In the genomic region with DNA sequence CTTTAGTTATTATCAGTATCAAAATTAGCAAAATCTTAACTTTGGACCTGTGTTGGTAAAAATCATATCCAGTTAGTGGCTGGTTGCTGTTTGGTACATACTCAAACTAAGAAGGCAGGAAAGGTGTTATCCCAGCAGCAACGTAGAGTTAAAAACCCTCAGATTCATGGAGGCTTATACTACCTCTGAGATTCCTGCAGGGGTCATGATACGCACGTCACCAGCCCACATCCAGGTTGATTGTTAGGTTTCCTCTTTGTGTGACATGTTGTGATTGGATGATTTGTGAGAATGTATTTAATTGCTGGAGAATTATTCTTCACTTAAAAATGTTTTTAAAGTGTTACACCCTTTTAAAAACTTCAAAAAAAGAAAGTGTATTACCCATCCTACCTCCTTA, we compare ENCODE assay signal across 19 cellular contexts.
DNase-seq lines count a peak whose midpoint lies in the region; ATAC-seq and TF ChIP-seq lines count a peak whose summit lies in the region.
"Had no signal": no experiment of that assay in that cellular context is flagged by ENCODE, and none has a peak within 500 bp of the region (broad histone marks: within the 10 kb centered on the region; RNA-seq: fewer than 3 reads in every experiment).

No MANE protein-coding gene starts in this region.

- DNase-seq in Daoy (ENCODE audit: low read depth): peak; percentile 27
- no peak for DNase-seq in Panc1 (ENCODE audit: low read depth, low spot score)
- peak; percentile 25 for DNase-seq in iPS DF 6.9 (ENCODE audit: low read depth, low spot score)
- DNase-seq in activated CD4-positive, alpha-beta T cell treated with anti-CD3 and anti-CD28 coated beads, Interleukin-2, amount 50 U/mL, for 1 hour: no peak
- no peak for DNase-seq in glutamatergic neuron
- DNase-seq in cerebellar nuclear complex (lab: John Stamatoyannopoulos, UW): no peak
- DNase-seq: activated CD4-positive, alpha-beta T cell treated with anti-CD3 and anti-CD28 coated beads, Interleukin-2, amount 50 U/mL, for 48 hours; activated naive CD4-positive, alpha-beta T cell treated with Interleukin-2 at 50 U/mL for 16 hours; anterior cingulate cortex; HFFc6; left lung; NCI-H2029; NCI-H526 treated with DMSO at 0.1 percent for 48 hours; posterior cingulate gyrus; small intestine; stimulated activated CD4-positive, alpha-beta T cell treated with anti-CD3 and anti-CD28 coated beads, Interleukin-4, amount 100 ng/mL, for 4 hours; stimulated activated CD8-positive, alpha-beta memory T cell treated with anti-CD3 and anti-CD28 coated beads, Interleukin-4, amount 100 ng/mL, for 48 hours; SW 1271 had no signal

- no CpG with 5 or more reads among the region's 3 CpGs for WGBS in iPS DF 6.9 (ENCODE audit: insufficient coverage, insufficient read length)

- no peak overlapping the region for H3K4me3 Mint-ChIP-seq in glutamatergic neuron (ENCODE audit: unreplicated experiment)
- H3K4me3 Mint-ChIP-seq: HFFc6 had no signal

- peaks cover 1% of the 10 kb centered on the region for H3K27me3 Mint-ChIP-seq in glutamatergic neuron (ENCODE audit: unreplicated experiment)

- CTCF ChIA-PET in Panc1 (lab: Charles Lee): no interaction called here

- H3K36me3 Mint-ChIP-seq in glutamatergic neuron (ENCODE audit: unreplicated experiment): no peaks in the 10 kb centered on the region

- no peaks in the 10 kb centered on the region for H3K4me1 Mint-ChIP-seq in glutamatergic neuron (ENCODE audit: low read depth, unreplicated experiment)

- no peaks in the 10 kb centered on the region for H3K4me1 ChIP-seq in Panc1 (ENCODE audit: control insufficient read depth, insufficient read depth, low read length)
- H3K4me1 ChIP-seq in iPS DF 6.9 (ENCODE audit: control insufficient read depth, insufficient read depth, low read length): peaks cover 5% of the 10 kb centered on the region; the same call in 1 of the 2 replicates
- H3K4me1 ChIP-seq: left lung had no signal

- H3K9me3 Mint-ChIP-seq in glutamatergic neuron (ENCODE audit: unreplicated experiment): no peaks in the 10 kb centered on the region

- H3K27ac ChIP-seq in Panc1 (ENCODE audit: low read length) (no peak overlapping the region), iPS DF 6.9 (ENCODE audit: low read length) (no peak overlapping the region)
- H3K27ac ChIP-seq: left lung had no signal

- BruUV-seq in Panc1 (replicated peaks; lab: Mats Ljungman, UMichigan): no TSS peak

- POLR2A ChIA-PET in Panc1 (lab: Charles Lee): no interaction called here

- no peak overlapping the region for H3K27ac Mint-ChIP-seq in glutamatergic neuron (ENCODE audit: unreplicated experiment)
- H3K27ac Mint-ChIP-seq: HFFc6 had no signal

- no peaks in the 10 kb centered on the region for H3K36me3 ChIP-seq in Panc1 (ENCODE audit: control insufficient read depth, insufficient read depth, low read length)
- no peaks in the 10 kb centered on the region for H3K36me3 ChIP-seq in iPS DF 6.9 (ENCODE audit: control insufficient read depth, insufficient read depth, low read length)
- H3K36me3 ChIP-seq: left lung had no signal

- no peak for ATAC-seq in Panc1
- ATAC-seq: left lung had no signal

- in situ Hi-C loops in Panc1 (cut with HindIII; ENCODE audit: low pct_unique_long_range_greater_than_20kb, low sequenced_read_pairs): no loop called here

- H3K27me3 ChIP-seq in Panc1 (ENCODE audit: control insufficient read depth, insufficient read depth, low read length) (no peaks in the 10 kb centered on the region), iPS DF 6.9 (ENCODE audit: control insufficient read depth, insufficient read depth, low read length) (no peaks in the 10 kb centered on the region)
- H3K27me3 ChIP-seq: left lung had no signal

- peak; percentile 23 for TF ChIP-seq CTCF in GM12873 (IDR thresholded peaks at IDR 0.05; ENCODE audit: insufficient read depth, low read depth, low read length, missing control alignments)
- peak; percentile 13; the same call in 1 of the 2 replicates for TF ChIP-seq CTCF in Panc1 (IDR thresholded peaks at IDR 0.05)
- no peak for TF ChIP-seq CTCF in glutamatergic neuron (IDR thresholded peaks at IDR 0.05; ENCODE audit: partially characterized antibody, unreplicated experiment)

- H3K9me3 ChIP-seq in Panc1 (ENCODE audit: control insufficient read depth, insufficient read depth, low read depth, low read length) (no peaks in the 10 kb centered on the region), iPS DF 6.9 (ENCODE audit: control insufficient read depth, insufficient read depth, low read length) (no peaks in the 10 kb centered on the region)
- H3K9me3 ChIP-seq: left lung had no signal

- intact Hi-C loops in Panc1 (cut with micrococcal nuclease; ENCODE audit: unreplicated experiment): no loop called here

- H3K4me3 ChIP-seq in Panc1 (ENCODE audit: low read depth in 2 of 2, low read length in 2 of 2) (no peak overlapping the region), iPS DF 6.9 (ENCODE audit: low read length) (no peak overlapping the region)
- H3K4me3 ChIP-seq: left lung had no signal

Comparison
In these comparisons a context has a peak if more than half of its experiments do, and no peak if none do; other contexts are left out.
1. DNase-seq: peak in Daoy (single experiment) and iPS DF 6.9 (single experiment); none in Panc1 (single experiment), activated CD4-positive, alpha-beta T cell treated with anti-CD3 and anti-CD28 coated beads, Interleukin-2, amount 50 U/mL, for 1 hour (single experiment), glutamatergic neuron (single experiment) and cerebellar nuclear complex (0 of 2).